ENCODE assay signal across 1 cellular context in the genomic region with DNA sequence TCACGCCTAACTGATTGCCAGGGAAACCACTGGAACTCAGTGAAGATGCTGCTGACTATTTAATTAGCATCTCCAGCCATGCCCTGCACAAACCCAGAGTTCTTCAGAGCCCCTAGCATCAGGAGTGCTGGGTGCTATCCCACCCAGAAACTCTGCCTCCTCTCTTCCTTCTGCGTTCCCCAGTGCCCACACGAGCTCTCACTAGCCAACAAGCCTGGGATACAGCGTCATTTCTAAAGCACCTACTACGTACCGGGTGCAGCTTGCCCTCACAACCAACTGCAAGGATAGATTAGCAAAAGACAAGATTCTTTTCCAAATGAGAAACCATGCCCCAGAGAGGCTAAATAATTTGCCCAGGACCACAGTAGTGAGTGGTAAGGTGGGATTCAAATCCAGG.
TF ChIP-seq lines count a peak whose summit lies in the region.

No MANE protein-coding gene starts in this region.

TF ChIP-seq in SK-N-SH treated with all-trans-retinoic acid at 6 μM for 48 hours, 23 proteins besides CTCF, POLR2A, EP300 and RAD21 (continued from another document):
- TF ChIP-seq ZNF565 (CRISPR knock-in tag; conservative IDR thresholded peaks at IDR 0.05; ENCODE audit: low read depth) (no peak), ARNTL (CRISPR knock-in tag; IDR thresholded peaks at IDR 0.05; ENCODE audit: borderline replicate concordance, low read depth) (no peak), GLIS3 (CRISPR knock-in tag; IDR thresholded peaks at IDR 0.05) (no peak), BACH2 (CRISPR knock-in tag; IDR thresholded peaks at IDR 0.05; ENCODE audit: borderline replicate concordance) (no peak), SNAI2 (CRISPR knock-in tag; IDR thresholded peaks at IDR 0.05) (no peak), ZFP30 (CRISPR knock-in tag; IDR thresholded peaks at IDR 0.05) (no peak), PPARA (CRISPR knock-in tag; IDR thresholded peaks at IDR 0.05; ENCODE audit: borderline replicate concordance) (no peak), ZC3H10 (CRISPR knock-in tag; IDR thresholded peaks at IDR 0.05) (no peak), ESRRG (CRISPR knock-in tag; IDR thresholded peaks at IDR 0.05) (no peak), OSR1 (CRISPR knock-in tag; IDR thresholded peaks at IDR 0.05) (no peak), TOX (CRISPR knock-in tag; IDR thresholded peaks at IDR 0.05; ENCODE audit: borderline replicate concordance) (no peak)
- TF ChIP-seq, protein P1, sequence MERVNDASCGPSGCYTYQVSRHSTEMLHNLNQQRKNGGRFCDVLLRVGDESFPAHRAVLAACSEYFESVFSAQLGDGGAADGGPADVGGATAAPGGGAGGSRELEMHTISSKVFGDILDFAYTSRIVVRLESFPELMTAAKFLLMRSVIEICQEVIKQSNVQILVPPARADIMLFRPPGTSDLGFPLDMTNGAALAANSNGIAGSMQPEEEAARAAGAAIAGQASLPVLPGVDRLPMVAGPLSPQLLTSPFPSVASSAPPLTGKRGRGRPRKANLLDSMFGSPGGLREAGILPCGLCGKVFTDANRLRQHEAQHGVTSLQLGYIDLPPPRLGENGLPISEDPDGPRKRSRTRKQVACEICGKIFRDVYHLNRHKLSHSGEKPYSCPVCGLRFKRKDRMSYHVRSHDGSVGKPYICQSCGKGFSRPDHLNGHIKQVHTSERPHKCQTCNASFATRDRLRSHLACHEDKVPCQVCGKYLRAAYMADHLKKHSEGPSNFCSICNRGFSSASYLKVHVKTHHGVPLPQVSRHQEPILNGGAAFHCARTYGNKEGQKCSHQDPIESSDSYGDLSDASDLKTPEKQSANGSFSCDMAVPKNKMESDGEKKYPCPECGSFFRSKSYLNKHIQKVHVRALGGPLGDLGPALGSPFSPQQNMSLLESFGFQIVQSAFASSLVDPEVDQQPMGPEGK (CRISPR knock-in tag; IDR thresholded peaks at IDR 0.05; ENCODE audit: borderline replicate concordance): no peak
- TF ChIP-seq, protein P2, sequence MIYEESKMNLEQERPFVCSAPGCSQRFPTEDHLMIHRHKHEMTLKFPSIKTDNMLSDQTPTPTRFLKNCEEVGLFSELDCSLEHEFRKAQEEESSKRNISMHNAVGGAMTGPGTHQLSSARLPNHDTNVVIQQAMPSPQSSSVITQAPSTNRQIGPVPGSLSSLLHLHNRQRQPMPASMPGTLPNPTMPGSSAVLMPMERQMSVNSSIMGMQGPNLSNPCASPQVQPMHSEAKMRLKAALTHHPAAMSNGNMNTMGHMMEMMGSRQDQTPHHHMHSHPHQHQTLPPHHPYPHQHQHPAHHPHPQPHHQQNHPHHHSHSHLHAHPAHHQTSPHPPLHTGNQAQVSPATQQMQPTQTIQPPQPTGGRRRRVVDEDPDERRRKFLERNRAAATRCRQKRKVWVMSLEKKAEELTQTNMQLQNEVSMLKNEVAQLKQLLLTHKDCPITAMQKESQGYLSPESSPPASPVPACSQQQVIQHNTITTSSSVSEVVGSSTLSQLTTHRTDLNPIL (CRISPR knock-in tag; IDR thresholded peaks at IDR 0.05; ENCODE audit: low read depth): no peak
